Comparison of ENCODE assay signal across 8 cellular contexts in the genomic region with DNA sequence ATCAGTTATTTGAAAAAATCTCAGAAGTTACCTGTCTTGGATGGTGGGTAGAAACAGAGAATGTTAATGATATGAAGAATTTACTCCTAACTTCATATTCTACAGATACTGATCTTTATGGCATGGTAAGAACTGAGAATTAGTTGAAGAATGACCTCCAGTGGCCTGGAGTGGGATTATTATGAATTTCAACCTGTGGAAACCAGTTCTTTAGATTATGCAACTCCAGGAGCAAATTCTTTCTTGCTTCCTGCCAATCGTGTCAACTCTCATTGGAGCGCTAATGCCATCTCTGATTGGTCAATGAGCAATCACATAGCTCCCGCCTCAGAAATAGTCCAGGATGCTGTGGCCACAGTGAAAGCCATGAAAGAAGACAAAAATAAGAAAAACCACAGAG. TPM values are rescaled to one million over a fixed set of nuclear protein-coding genes. Genes with fewer than 3 reads are reported as not detected.
DNase-seq lines count a peak whose midpoint lies in the region; ATAC-seq and TF ChIP-seq lines count a peak whose summit lies in the region.

No MANE protein-coding gene starts in this region.

- DNase-seq in Caki2 (ENCODE audit: low read depth), result peak; percentile 43
- peak; percentile 82 for DNase-seq in HPDE6-E6E7 (ENCODE audit: extremely low spot score)
- peak; percentile 91 for DNase-seq in RWPE1 (ENCODE audit: low spot score)
- peak; percentile 7 for DNase-seq in globus pallidus (ENCODE audit: low spot score)
- no peak for DNase-seq in stimulated activated CD4-positive, alpha-beta T cell treated with anti-CD3 and anti-CD28 coated beads, Interleukin-4, amount 100 ng/mL, for 1 hour
- no peak for DNase-seq in activated T-cell treated with anti-CD3 and anti-CD28 coated beads, Interleukin-2, amount 50 U/mL, for 72 hours
- DNase-seq in activated CD8-positive, alpha-beta memory T cell treated with anti-CD3 and anti-CD28 coated beads for 24 hours, result no peak
- DNase-seq in anterior cingulate cortex (lab: John Stamatoyannopoulos, UW), result no peak

- CTCF ChIA-PET in RWPE1 (lab: Yijun Ruan, JAX), result interaction anchor here (0.6 kb wide), 1 partner anchor 11 kb away, joined by 4 read pairs; no protein-coding TSS in a partner anchor

- no peak overlapping the region for H3K4me3 Mint-ChIP-seq in activated T-cell treated with anti-CD3 and anti-CD28 coated beads, Interleukin-2, amount 50 U/mL, for 72 hours

- peaks cover 34% of the 10 kb centered on the region for H3K4me1 Mint-ChIP-seq in activated T-cell treated with anti-CD3 and anti-CD28 coated beads, Interleukin-2, amount 50 U/mL, for 72 hours (ENCODE audit: low read depth)

- H3K36me3 Mint-ChIP-seq in activated T-cell treated with anti-CD3 and anti-CD28 coated beads, Interleukin-2, amount 50 U/mL, for 72 hours (ENCODE audit: insufficient read depth in 2 of 2), result peaks cover 1 to 8% of the 10 kb centered on the region in 2 donors

- ATAC-seq in activated T-cell treated with anti-CD3 and anti-CD28 coated beads, Interleukin-2, amount 50 U/mL, for 72 hours (replicated peaks in 1 of 2), result no peak

- H3K27ac Mint-ChIP-seq in activated T-cell treated with anti-CD3 and anti-CD28 coated beads, Interleukin-2, amount 50 U/mL, for 72 hours, result no peak overlapping the region

- POLR2A ChIA-PET in RWPE1 (lab: Yijun Ruan, JAX; ENCODE audit: low non-redundant PET), result no interaction called here

- in situ Hi-C loops in Caki2 (cut with HindIII; ENCODE audit: low pct_unique_long_range_greater_than_20kb, low sequenced_read_pairs), result no loop called here

- 0 out of 2 replicates have a peak, but pooled peaks have one; percentile 12 for TF ChIP-seq CTCF in RWPE1 (conservative IDR thresholded peaks at IDR 0.05; ENCODE audit: low read depth)

- no peaks in the 10 kb centered on the region for H3K27me3 Mint-ChIP-seq in activated T-cell treated with anti-CD3 and anti-CD28 coated beads, Interleukin-2, amount 50 U/mL, for 72 hours (ENCODE audit: low read depth)

- peaks cover 0 to 8% of the 10 kb centered on the region in 2 donors for H3K9me3 Mint-ChIP-seq in activated T-cell treated with anti-CD3 and anti-CD28 coated beads, Interleukin-2, amount 50 U/mL, for 72 hours

- no peak overlapping the region for H3K27ac ChIP-seq in RWPE1

RNA-seq across cellular contexts. Expression of a gene that starts 40.6 kb away (rescaled TPM):
- total RNA-seq in Caki2 (2014; rRNA removed; shearing (Covaris generic); ENCODE audit: low replicate concordance), result 4.6 and 4.7 TPM in 2 replicates
- total RNA-seq in activated T-cell treated with anti-CD3 and anti-CD28 coated beads, Interleukin-2, amount 50 U/mL, for 72 hours, result 10 to 100 TPM; 17.9 to 18.4 TPM

Comparison
In these comparisons a context has a peak if more than half of its experiments do, and no peak if none do; other contexts are left out.
1. DNase-seq: peak in Caki2 (single experiment), HPDE6-E6E7 (single experiment), RWPE1 (single experiment) and globus pallidus (single experiment); none in stimulated activated CD4-positive, alpha-beta T cell treated with anti-CD3 and anti-CD28 coated beads, Interleukin-4, amount 100 ng/mL, for 1 hour (single experiment), activated T-cell treated with anti-CD3 and anti-CD28 coated beads, Interleukin-2, amount 50 U/mL, for 72 hours (0 of 2), activated CD8-positive, alpha-beta memory T cell treated with anti-CD3 and anti-CD28 coated beads for 24 hours (single experiment) and anterior cingulate cortex (0 of 58).